Comparison of ENCODE assay signal across 1 cellular context in the genomic region with DNA sequence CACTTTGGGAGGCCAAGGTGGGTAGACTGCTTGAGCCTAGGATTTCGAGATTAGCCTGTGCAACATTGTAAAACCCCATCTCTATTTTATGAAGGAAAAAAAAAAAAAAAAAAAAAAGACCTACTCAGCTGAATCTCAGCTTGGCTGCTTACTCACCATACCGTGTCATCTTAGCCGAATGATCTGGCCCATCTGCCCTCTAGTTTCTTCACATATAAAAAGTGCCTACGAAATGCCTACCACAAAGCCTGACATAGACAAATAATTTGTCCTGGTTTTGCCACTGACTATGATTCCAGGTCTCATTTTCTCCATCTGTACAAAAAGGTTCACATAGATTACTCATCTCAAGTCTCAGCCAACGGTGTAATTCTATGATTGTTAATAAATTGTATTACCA.
A peak's percentile ranks its signal among the peaks of the same experiment; 100 is the strongest.
TF ChIP-seq lines count a peak whose summit lies in the region.

No MANE protein-coding gene starts in this region.

TF ChIP-seq in HepG2, 621 proteins besides CTCF, POLR2A, EP300 and RAD21:
- no peak for TF ChIP-seq ZNF331 (CRISPR knock-in tag; IDR thresholded peaks at IDR 0.05)
- TF ChIP-seq MXI1 (IDR thresholded peaks at IDR 0.05; ENCODE audit: borderline replicate concordance, low read depth, low read length) = no peak
- peak in 1 of 2 experiments; percentile 24; a peak in 2 of 4 replicates for TF ChIP-seq MAFK (conservative IDR thresholded peaks at IDR 0.05 in 1 of 2, IDR thresholded peaks at IDR 0.05 in 1 of 2; ENCODE audit: low read length in 2 of 2)
